In genomic region chr7:48090095-48090805, GRCh38 we compare ENCODE assay signal across 8 cellular contexts. TPM values are rescaled to one million over a fixed set of nuclear protein-coding genes. Genes with fewer than 3 reads are reported as not detected.
DNase-seq lines count a peak whose midpoint lies in the region; ATAC-seq, FAIRE-seq and TF ChIP-seq lines count a peak whose summit lies in the region.
"Had no signal": no experiment of that assay in that cellular context is flagged by ENCODE, and none has a peak within 500 bp of the region (broad histone marks: within the 10 kb centered on the region; RNA-seq: fewer than 3 reads in every experiment).

No MANE protein-coding gene starts in this region.

- DNase-seq in astrocyte of the hippocampus (ENCODE audit: low read depth, low spot score) (peak; percentile 70), kidney (peak; percentile 89), stomach (no peak), KG1 (lab: John Stamatoyannopoulos, UW) (no peak)

- WGBS in stomach, 5 donors: 32 to 50% (median 47%) methylated on average over 28 of the region's 28 CpGs

- no peak for TF ChIP-seq POLR2A in stomach (IDR thresholded peaks at IDR 0.05)

- intact Hi-C loops in kidney (cut with DNase I): no loop called here
- intact Hi-C loops in stomach (cut with DNase I; ENCODE audit: low total_unique reads): no loop called here

- TF ChIP-seq EP300 in stomach (IDR thresholded peaks at IDR 0.05): no peak

- peak overlapping the region; percentile 95 for H3K27ac ChIP-seq in HUES48 (ENCODE audit: low read depth, low read length)
- peak overlapping the region; percentile 93 to 97 for H3K27ac ChIP-seq in kidney (ENCODE audit: low read depth in 2 of 2, low read length in 2 of 2)
- H3K27ac ChIP-seq in stomach: peak overlapping the region in 4 of 5 donors; percentile 90 to 93 (median 92)
- H3K27ac ChIP-seq: SK-N-MC had no signal

- H3K4me3 ChIP-seq in HUES48 (ENCODE audit: low read depth, low read length) (peak overlapping the region; percentile 90), kidney (ENCODE audit: low read length in 2 of 2) (peak overlapping the region; percentile 57 to 79), stomach (peak overlapping the region; percentile 76 to 81 (median 79))

- H3K9me3 ChIP-seq in HUES48 (ENCODE audit: control insufficient read depth, insufficient read depth, low read length): no peaks in the 10 kb centered on the region
- H3K9me3 ChIP-seq in kidney (ENCODE audit: control insufficient read depth in 1 of 2, low read length in 2 of 2): no peaks in the 10 kb centered on the region
- no peaks in the 10 kb centered on the region for H3K9me3 ChIP-seq in stomach

- H3K9ac ChIP-seq in HUES48 (ENCODE audit: low read depth, low read length) (peak overlapping the region; percentile 91), kidney (ENCODE audit: low read length in 2 of 2) (peak overlapping the region; percentile 24 to 60)

- ATAC-seq in GM21576 (IDR thresholded peaks at IDR 0.05; ENCODE audit: unreplicated experiment): no peak
- no peak for ATAC-seq in GM19463 (IDR thresholded peaks at IDR 0.05; ENCODE audit: unreplicated experiment)

- H3K4me1 ChIP-seq in HUES48 (ENCODE audit: control insufficient read depth, insufficient read depth, low read length) (peaks cover 29% of the 10 kb centered on the region), kidney (ENCODE audit: control insufficient read depth in 1 of 2, insufficient read depth in 1 of 2, low read depth in 1 of 2, low read length in 2 of 2) (peaks cover 9 to 10% of the 10 kb centered on the region in 2 donors), stomach (peaks cover 22 to 63% (median 29%) of the 10 kb centered on the region in 4 donors)

- FAIRE-seq in kidney (lab: Jason Lieb, UNC): no peak

- H3K36me3 ChIP-seq in HUES48 (ENCODE audit: control insufficient read depth, insufficient read depth, low read length) (peaks cover 44% of the 10 kb centered on the region), kidney (ENCODE audit: control insufficient read depth in 1 of 2, insufficient read depth in 2 of 2, low read length in 2 of 2) (peaks cover 12 to 21% of the 10 kb centered on the region in 2 donors), stomach (peaks cover 0 to 41% (median 25%) of the 10 kb centered on the region in 4 donors)

- no peak for TF ChIP-seq CTCF in kidney (IDR thresholded peaks at IDR 0.05; ENCODE audit: borderline replicate concordance, extremely low read depth, insufficient read depth)
- TF ChIP-seq CTCF in stomach (IDR thresholded peaks at IDR 0.05): no peak

- H3K27me3 ChIP-seq in HUES48 (ENCODE audit: control insufficient read depth, insufficient read depth, low read length): no peaks in the 10 kb centered on the region
- no peaks in the 10 kb centered on the region for H3K27me3 ChIP-seq in stomach

RNA-seq across cellular contexts. Expression of gene UPP1, which starts 1.2 kb away (rescaled TPM):
- total RNA-seq in kidney (76.1 TPM), stomach (10 to 100 TPM in 1 of 5 donors, 1 to 10 TPM in 3, under 1 TPM in 1; 0.87 to 24.5 (median 3.6) TPM)
- polyA plus RNA-seq in kidney (ENCODE audit: insufficient read depth, low read depth, low replicate concordance) (36.4 TPM), stomach (10 to 100 TPM; 19.2 to 45.7 (median 21.9) TPM)

RNA-seq across cellular contexts. Expression of gene C7orf57, which starts 54.9 kb away (rescaled TPM):
- total RNA-seq in kidney: 0.63 TPM
- not detected for polyA plus RNA-seq in kidney (ENCODE audit: insufficient read depth, low read depth, low replicate concordance)
- total RNA-seq in stomach: not detected
- polyA plus RNA-seq in stomach: under 1 TPM in 1 of 3 donors, not detected in 2; 0.08 TPM

Comparison
In these comparisons a context has a peak if more than half of its experiments do, and no peak if none do; other contexts are left out.
1. DNase-seq: peak in astrocyte of the hippocampus (single experiment) and kidney (single experiment); none in stomach (single experiment) and KG1 (single experiment).
2. Peak in every context shown above with its lines, with median percentiles within 50 percentile points of each other: H3K27ac ChIP-seq and H3K4me3 ChIP-seq.